13 cellular contexts compared by ENCODE assay signal in the genomic region with DNA sequence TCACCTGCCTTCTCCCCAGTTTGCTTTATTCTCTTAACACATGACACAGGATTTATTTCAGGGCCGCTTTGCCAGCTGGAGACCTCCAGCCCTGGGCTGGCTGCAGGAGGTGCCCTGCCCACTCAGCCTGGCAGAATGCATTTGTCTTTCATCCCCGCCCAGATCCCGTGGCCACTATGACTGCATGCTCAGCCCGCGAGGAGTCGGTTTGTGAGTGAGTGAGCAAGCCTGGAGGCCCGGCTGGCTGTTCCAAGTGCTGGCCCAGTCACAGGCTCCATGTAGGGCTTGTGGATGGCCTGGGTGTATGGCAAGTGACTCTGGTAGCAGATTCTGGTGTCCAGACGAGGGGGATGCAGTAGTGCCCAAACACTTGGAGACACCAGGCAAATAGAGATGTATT. TPM values are rescaled to one million over a fixed set of nuclear protein-coding genes. Genes with fewer than 3 reads are reported as not detected.
A peak's percentile ranks its signal among the peaks of the same experiment; 100 is the strongest.
DNase-seq lines count a peak whose midpoint lies in the region; ATAC-seq and TF ChIP-seq lines count a peak whose summit lies in the region.
"Had no signal": no experiment of that assay in that cellular context is flagged by ENCODE, and none has a peak within 500 bp of the region (broad histone marks: within the 10 kb centered on the region; RNA-seq: fewer than 3 reads in every experiment).

No MANE protein-coding gene starts in this region.

- TF ChIP-seq EP300 in sigmoid colon (IDR thresholded peaks at IDR 0.05): no peak

- WGBS in sigmoid colon, 2 donors: 95 to 97% methylated on average over 8 of the region's 8 CpGs

- H3K27ac Mint-ChIP-seq in activated CD4-positive, alpha-beta T cell treated with anti-CD3 and anti-CD28 coated beads, Interleukin-2, amount 10 ng/mL, durations not matched to agents 7 days and 5 days: peak overlapping the region; percentile 99
- peak overlapping the region; percentile 96 to 97 for H3K27ac Mint-ChIP-seq in effector memory CD8-positive, alpha-beta T cell

- intact Hi-C loops in OCI-LY7 (cut with micrococcal nuclease; ENCODE audit: unreplicated experiment): loop anchor here (5.0 to 10.0 kb wide), 2 partner anchors 440 to 523 kb away; a partner anchor contains a TSS
- intact Hi-C loops in posterior cingulate gyrus (cut with DNase I): loop anchor here (10.0 kb wide), 1 partner anchor 1403 kb away; a partner anchor contains a TSS
- intact Hi-C loops in sigmoid colon (cut with DNase I): loop anchor here (10.0 kb wide), 1 partner anchor 1393 kb away; a partner anchor contains a TSS

- H3K36me3 ChIP-seq in OCI-LY7 (ENCODE audit: insufficient read depth, low read length) (peaks cover 61% of the 10 kb centered on the region), sigmoid colon (no peaks in the 10 kb centered on the region), MG63 (peaks cover 8% of the 10 kb centered on the region)
- H3K36me3 ChIP-seq: ovary, thyroid gland had no signal

- H3K4me3 Mint-ChIP-seq in activated CD4-positive, alpha-beta T cell treated with anti-CD3 and anti-CD28 coated beads, Interleukin-2, amount 10 ng/mL, durations not matched to agents 7 days and 5 days: peak overlapping the region; percentile 95
- no peak overlapping the region for H3K4me3 Mint-ChIP-seq in effector memory CD8-positive, alpha-beta T cell

- H3K27me3 Mint-ChIP-seq in activated CD4-positive, alpha-beta T cell treated with anti-CD3 and anti-CD28 coated beads, Interleukin-2, amount 10 ng/mL, durations not matched to agents 7 days and 5 days: no peaks in the 10 kb centered on the region
- no peaks in the 10 kb centered on the region for H3K27me3 Mint-ChIP-seq in effector memory CD8-positive, alpha-beta T cell

- no peak for TF ChIP-seq POLR2A in sigmoid colon (IDR thresholded peaks at IDR 0.05)

- no peak for ATAC-seq in effector memory CD8-positive, alpha-beta T cell (replicated peaks)

- H2AFZ ChIP-seq in OCI-LY7 (ENCODE audit: low read length): no peak overlapping the region

- BruUV-seq in OCI-LY7 (replicated peaks; lab: Mats Ljungman, UMichigan): no TSS peak

- peaks cover 51% of the 10 kb centered on the region for H3K79me2 ChIP-seq in OCI-LY7 (ENCODE audit: insufficient read depth, low read depth, low read length)

- peaks cover 72% of the 10 kb centered on the region for H3K4me1 Mint-ChIP-seq in activated CD4-positive, alpha-beta T cell treated with anti-CD3 and anti-CD28 coated beads, Interleukin-2, amount 10 ng/mL, durations not matched to agents 7 days and 5 days
- peaks cover 42 to 46% of the 10 kb centered on the region in 2 donors for H3K4me1 Mint-ChIP-seq in effector memory CD8-positive, alpha-beta T cell (ENCODE audit: low read depth in 2 of 2)

- peaks cover 50% of the 10 kb centered on the region for H3K36me3 Mint-ChIP-seq in activated CD4-positive, alpha-beta T cell treated with anti-CD3 and anti-CD28 coated beads, Interleukin-2, amount 10 ng/mL, durations not matched to agents 7 days and 5 days (ENCODE audit: low read depth)
- H3K36me3 Mint-ChIP-seq in effector memory CD8-positive, alpha-beta T cell (ENCODE audit: insufficient read depth): peaks cover 40% of the 10 kb centered on the region

- POLR2A ChIA-PET in activated CD4-positive, alpha-beta T cell treated with anti-CD3 and anti-CD28 coated beads, Interleukin-2, amount 10 ng/mL, durations not matched to agents 7 days and 5 days (lab: Charles Lee): no interaction called here
- POLR2A ChIA-PET in OCI-LY7 (lab: Charles Lee): interaction anchor here (0.7 to 1.8 kb wide), 2 partner anchors 8 to 75 kb away, joined by 4 to 6 read pairs; no protein-coding TSS in a partner anchor

- H4K20me1 ChIP-seq in OCI-LY7 (ENCODE audit: insufficient read depth, low read length): no peaks in the 10 kb centered on the region

- peaks cover 20% of the 10 kb centered on the region for H3K9me3 ChIP-seq in OCI-LY7 (ENCODE audit: low read length)
- H3K9me3 ChIP-seq in sigmoid colon: no peaks in the 10 kb centered on the region
- H3K9me3 ChIP-seq in MG63: no peaks in the 10 kb centered on the region
- H3K9me3 ChIP-seq: ovary, thyroid gland had no signal

- CTCF ChIA-PET in activated CD4-positive, alpha-beta T cell treated with anti-CD3 and anti-CD28 coated beads, Interleukin-2, amount 10 ng/mL, durations not matched to agents 7 days and 5 days (lab: Charles Lee): interaction anchor here (0.6 to 2.4 kb wide), 3 partner anchors 13 to 32 kb away, joined by 3 to 12 read pairs (median 3); no protein-coding TSS in a partner anchor
- CTCF ChIA-PET in OCI-LY7 (lab: Charles Lee; ENCODE audit: unreplicated experiment): no interaction called here

- DNase-seq in activated CD4-positive, alpha-beta T cell treated with anti-CD3 and anti-CD28 coated beads, Interleukin-2, amount 10 ng/mL, durations not matched to agents 7 days and 5 days: no peak
- DNase-seq in activated CD4-positive, alpha-beta T cell treated with anti-CD3 and anti-CD28 coated beads for 4 hours: no peak
- no peak for DNase-seq in OCI-LY7 (ENCODE audit: low spot score)
- no peak for DNase-seq in effector memory CD8-positive, alpha-beta T cell
- DNase-seq in posterior cingulate gyrus: peak in 7 of 10 donors; percentile 30 to 92 (median 57)
- DNase-seq in sigmoid colon: no peak
- DNase-seq in activated effector memory CD4-positive, alpha-beta T cell treated with Interleukin-2 at 50 U/mL for 16 hours: no peak
- DNase-seq in MG63: no peak
- DNase-seq: NCI-H146; NK-92 treated with Interleukin-12 subunit alpha and Interleukin-12 subunit beta, amount 100 ng/mL, for 24 hours; stimulated activated CD4-positive, alpha-beta T cell treated with anti-CD3 and anti-CD28 coated beads, Interleukin-4, amount 100 ng/mL, for 1 hour; thyroid gland had no signal

- no peak overlapping the region for H3K4me2 ChIP-seq in OCI-LY7 (ENCODE audit: low read length)

- H3K27ac ChIP-seq in OCI-LY7 (ENCODE audit: low read depth, low read length, poor library complexity, severe bottlenecking) (no peak overlapping the region), sigmoid colon (no peak overlapping the region)
- H3K27ac ChIP-seq: ovary, thyroid gland had no signal

- H3K9me2 ChIP-seq in OCI-LY7 (ENCODE audit: insufficient read depth, low read length): no peaks in the 10 kb centered on the region

- H3K9me3 Mint-ChIP-seq in activated CD4-positive, alpha-beta T cell treated with anti-CD3 and anti-CD28 coated beads, Interleukin-2, amount 10 ng/mL, durations not matched to agents 7 days and 5 days: peaks cover 5% of the 10 kb centered on the region
- no peaks in the 10 kb centered on the region for H3K9me3 Mint-ChIP-seq in effector memory CD8-positive, alpha-beta T cell

- H3K4me3 ChIP-seq in OCI-LY7 (ENCODE audit: low read depth, low read length, poor library complexity, severe bottlenecking): peak overlapping the region; percentile 76
- no peak overlapping the region for H3K4me3 ChIP-seq in sigmoid colon
- H3K4me3 ChIP-seq in MG63: no peak overlapping the region
- H3K4me3 ChIP-seq: ovary, thyroid gland had no signal

- H3K4me1 ChIP-seq in OCI-LY7 (ENCODE audit: insufficient read depth, low read length, poor library complexity, severe bottlenecking): peaks cover 24% of the 10 kb centered on the region
- peaks cover 0 to 27% (median 20%) of the 10 kb centered on the region in 4 donors for H3K4me1 ChIP-seq in sigmoid colon

- H3K27me3 ChIP-seq in sigmoid colon (no peaks in the 10 kb centered on the region), MG63 (no peaks in the 10 kb centered on the region)
- H3K27me3 ChIP-seq: ovary, thyroid gland had no signal

- no peak for TF ChIP-seq CTCF in OCI-LY7 (conservative IDR thresholded peaks at IDR 0.05; ENCODE audit: low read length)
- no peak for TF ChIP-seq CTCF in sigmoid colon (IDR thresholded peaks at IDR 0.05)

RNA-seq across cellular contexts. Expression of a gene that starts 2.1 kb away (rescaled TPM):
- total RNA-seq in activated CD4-positive, alpha-beta T cell treated with anti-CD3 and anti-CD28 coated beads, Interleukin-2, amount 10 ng/mL, durations not matched to agents 7 days and 5 days: 10 to 100 TPM; 77.9 to 79.6 TPM
- total RNA-seq in OCI-LY7 (2014; rRNA removed; shearing (Covaris generic)): 65.9 and 67.2 TPM in 2 replicates
- total RNA-seq in OCI-LY7 (2022) (71.1 and 75.3 TPM in 2 replicates), sigmoid colon (1 to 10 TPM; 6.4 to 8.3 (median 7.5) TPM)
- polyA plus RNA-seq in sigmoid colon: 10 to 100 TPM in 1 of 3 donors, 1 to 10 TPM in 2; 6.0 to 11.7 (median 6.2) TPM
- 14.6 and 41.1 TPM in 2 replicates for total RNA-seq in MG63 (2014; rRNA removed; shearing (Covaris generic); ENCODE audit: low replicate concordance)

RNA-seq across cellular contexts. Expression of a gene that starts 3.3 kb away (rescaled TPM):
- total RNA-seq in activated CD4-positive, alpha-beta T cell treated with anti-CD3 and anti-CD28 coated beads, Interleukin-2, amount 10 ng/mL, durations not matched to agents 7 days and 5 days: 1 to 10 TPM; 7.7 to 8.6 TPM
- 9.3 and 10.7 TPM in 2 replicates for total RNA-seq in OCI-LY7 (2014; rRNA removed; shearing (Covaris generic))
- 26.6 and 29.5 TPM in 2 replicates for total RNA-seq in OCI-LY7 (2022)
- total RNA-seq in sigmoid colon: 1 to 10 TPM; 7.8 to 8.9 (median 8.8) TPM
- 1 to 10 TPM; 7.2 to 9.0 (median 8.3) TPM for polyA plus RNA-seq in sigmoid colon
- 3.8 and 4.6 TPM in 2 replicates for total RNA-seq in MG63 (2014; rRNA removed; shearing (Covaris generic); ENCODE audit: low replicate concordance)

Comparison
In these comparisons a context has a peak if more than half of its experiments do, and no peak if none do; other contexts are left out.
1. DNase-seq: peak in posterior cingulate gyrus (7 of 10); none in activated CD4-positive, alpha-beta T cell treated with anti-CD3 and anti-CD28 coated beads, Interleukin-2, amount 10 ng/mL, durations not matched to agents 7 days and 5 days (single experiment), activated CD4-positive, alpha-beta T cell treated with anti-CD3 and anti-CD28 coated beads for 4 hours (0 of 2), OCI-LY7 (single experiment), effector memory CD8-positive, alpha-beta T cell (0 of 3), sigmoid colon (single experiment), activated effector memory CD4-positive, alpha-beta T cell treated with Interleukin-2 at 50 U/mL for 16 hours (single experiment) and MG63 (single experiment).